Comparison of ENCODE assay signal across 1 cellular context in genomic region chr20:49998478-49999188, GRCh38. TPM values are rescaled to one million over a fixed set of nuclear protein-coding genes. Genes with fewer than 3 reads are reported as not detected.
"Had no signal": no experiment of that assay in that cellular context is flagged by ENCODE, and none has a peak within 500 bp of the region (broad histone marks: within the 10 kb centered on the region; RNA-seq: fewer than 3 reads in every experiment).

No MANE protein-coding gene starts in this region.

RNA-seq across cellular contexts. Expression of gene SNAI1, which starts 15.9 kb away (rescaled TPM):
- total RNA-seq: kidney epithelial cell had no signal
